In genomic region chr2:8457620-8458255, GRCh38 we compare ENCODE assay signal across 10 cellular contexts.
DNase-seq lines count a peak whose midpoint lies in the region; ATAC-seq and TF ChIP-seq lines count a peak whose summit lies in the region.
"Had no signal": no experiment of that assay in that cellular context is flagged by ENCODE, and none has a peak within 500 bp of the region (broad histone marks: within the 10 kb centered on the region; RNA-seq: fewer than 3 reads in every experiment).

No MANE protein-coding gene starts in this region.

- H3K27me3 ChIP-seq in CD4-positive, alpha-beta T cell (ENCODE audit: control insufficient read depth, insufficient read depth, low read length): no peaks in the 10 kb centered on the region
- H3K27me3 ChIP-seq in lower lobe of right lung (ENCODE audit: low read depth): peaks cover 19% of the 10 kb centered on the region

- POLR2A ChIA-PET in CD4-positive, alpha-beta T cell (lab: Charles Lee): interaction anchor here (0.8 to 1.2 kb wide), 2 partner anchors 19 to 432 kb away, joined by 3 to 4 read pairs; no protein-coding TSS in a partner anchor
- POLR2A ChIA-PET in activated CD4-positive, alpha-beta memory T cell treated with anti-CD3 and anti-CD28 coated beads, Interleukin-2, amount 10 ng/mL, durations not matched to agents 7 days and 5 days (lab: Charles Lee): interaction anchor here (0.8 to 5.1 kb wide), 7 partner anchors 14 to 224 kb away, joined by 3 to 29 read pairs (median 4); partner anchors contain the start of gene ID2

- peaks cover 10% of the 10 kb centered on the region for H3K4me1 ChIP-seq in lower lobe of right lung

- intact Hi-C loops in CD4-positive, alpha-beta T cell (cut with DNase I, micrococcal nuclease): loop anchor here (10.0 kb wide), 2 partner anchors 87 to 227 kb away; partner anchors contain the start of gene ID2 (in 1 of the 2)
- intact Hi-C loops in lower lobe of right lung (cut with DNase I): no loop called here

- H3K27me3 Mint-ChIP-seq in CD4-positive, alpha-beta T cell: no peaks in the 10 kb centered on the region
- no peaks in the 10 kb centered on the region for H3K27me3 Mint-ChIP-seq in activated CD4-positive, alpha-beta memory T cell treated with anti-CD3 and anti-CD28 coated beads, Interleukin-2, amount 10 ng/mL, durations not matched to agents 7 days and 5 days

- no peak overlapping the region for H3K27ac ChIP-seq in CD4-positive, alpha-beta T cell (ENCODE audit: low read depth, low read length)
- no peak overlapping the region for H3K27ac ChIP-seq in lower lobe of right lung

- no peak overlapping the region for H3K4me3 ChIP-seq in LNCaP clone FGC (ENCODE audit: low read depth, low read length)
- peak overlapping the region; percentile 35 for H3K4me3 ChIP-seq in lower lobe of right lung

- DNase-seq in CD4-positive, alpha-beta T cell: no peak
- DNase-seq in LNCaP clone FGC (ENCODE audit: low read depth) (peak; percentile 46), lower lobe of right lung (no peak), dedifferentiated amniotic fluid mesenchymal stem cell (ENCODE audit: extremely low spot score) (no peak)
- peak; percentile 61 for DNase-seq in activated CD4-positive, alpha-beta memory T cell treated with anti-CD3 and anti-CD28 coated beads, Interleukin-2, amount 10 ng/mL, durations not matched to agents 7 days and 5 days
- DNase-seq: EL, retina had no signal

- H3K36me3 ChIP-seq in lower lobe of right lung: no peaks in the 10 kb centered on the region

- peak overlapping the region; percentile 87 for H3K4me3 Mint-ChIP-seq in CD4-positive, alpha-beta T cell
- peak overlapping the region; percentile 72 for H3K4me3 Mint-ChIP-seq in activated CD4-positive, alpha-beta memory T cell treated with anti-CD3 and anti-CD28 coated beads, Interleukin-2, amount 10 ng/mL, durations not matched to agents 7 days and 5 days

- CTCF ChIA-PET in CD4-positive, alpha-beta T cell (lab: Charles Lee): no interaction called here
- CTCF ChIA-PET in activated CD4-positive, alpha-beta memory T cell treated with anti-CD3 and anti-CD28 coated beads, Interleukin-2, amount 10 ng/mL, durations not matched to agents 7 days and 5 days (lab: Charles Lee): interaction anchor here (1.7 kb wide), 1 partner anchor 87 kb away, joined by 4 read pairs; no protein-coding TSS in a partner anchor

- peak overlapping the region; percentile 60 for H3K27ac Mint-ChIP-seq in CD4-positive, alpha-beta T cell
- peak overlapping the region; percentile 89 for H3K27ac Mint-ChIP-seq in activated CD4-positive, alpha-beta memory T cell treated with anti-CD3 and anti-CD28 coated beads, Interleukin-2, amount 10 ng/mL, durations not matched to agents 7 days and 5 days

- no peak for ATAC-seq in CD4-positive, alpha-beta T cell (ENCODE audit: poor library complexity)
- ATAC-seq in lower lobe of right lung (peak; percentile 33 to 69), GM18870 (IDR thresholded peaks at IDR 0.05; ENCODE audit: unreplicated experiment) (no peak), GM21723 (IDR thresholded peaks at IDR 0.05; ENCODE audit: unreplicated experiment) (no peak), HG03025 (IDR thresholded peaks at IDR 0.05; ENCODE audit: low FRiP score, unreplicated experiment) (no peak)

- H3K36me3 Mint-ChIP-seq in CD4-positive, alpha-beta T cell (ENCODE audit: low read depth): no peaks in the 10 kb centered on the region
- peaks cover 38% of the 10 kb centered on the region for H3K36me3 Mint-ChIP-seq in activated CD4-positive, alpha-beta memory T cell treated with anti-CD3 and anti-CD28 coated beads, Interleukin-2, amount 10 ng/mL, durations not matched to agents 7 days and 5 days (ENCODE audit: low read depth)

- no peaks in the 10 kb centered on the region for H3K9me3 ChIP-seq in CD4-positive, alpha-beta T cell (ENCODE audit: control insufficient read depth, low read length)
- no peaks in the 10 kb centered on the region for H3K9me3 ChIP-seq in lower lobe of right lung

- peaks cover 25% of the 10 kb centered on the region for H3K4me1 Mint-ChIP-seq in CD4-positive, alpha-beta T cell (ENCODE audit: low read depth)
- peaks cover 73% of the 10 kb centered on the region for H3K4me1 Mint-ChIP-seq in activated CD4-positive, alpha-beta memory T cell treated with anti-CD3 and anti-CD28 coated beads, Interleukin-2, amount 10 ng/mL, durations not matched to agents 7 days and 5 days

- TF ChIP-seq CTCF in CD4-positive, alpha-beta T cell (IDR thresholded peaks at IDR 0.05): no peak
- no peak for TF ChIP-seq CTCF in LNCaP clone FGC (IDR thresholded peaks at IDR 0.05; ENCODE audit: control insufficient read depth, extremely low read depth, insufficient read depth)
- no peak for TF ChIP-seq CTCF in lower lobe of right lung (IDR thresholded peaks at IDR 0.05)

- H3K9me3 Mint-ChIP-seq in CD4-positive, alpha-beta T cell: no peaks in the 10 kb centered on the region
- H3K9me3 Mint-ChIP-seq in activated CD4-positive, alpha-beta memory T cell treated with anti-CD3 and anti-CD28 coated beads, Interleukin-2, amount 10 ng/mL, durations not matched to agents 7 days and 5 days: no peaks in the 10 kb centered on the region

Comparison
In these comparisons a context has a peak if more than half of its experiments do, and no peak if none do; other contexts are left out.
1. ATAC-seq: peak in lower lobe of right lung (2 of 2); none in CD4-positive, alpha-beta T cell (single experiment), GM18870 (single experiment), GM21723 (single experiment) and HG03025 (single experiment).
2. DNase-seq: peak in LNCaP clone FGC (single experiment) and activated CD4-positive, alpha-beta memory T cell treated with anti-CD3 and anti-CD28 coated beads, Interleukin-2, amount 10 ng/mL, durations not matched to agents 7 days and 5 days (single experiment); none in CD4-positive, alpha-beta T cell (0 of 10), lower lobe of right lung (single experiment) and dedifferentiated amniotic fluid mesenchymal stem cell (single experiment).